19 cellular contexts compared by ENCODE assay signal in genomic region chrX:20382082-20382481, GRCh38.
A peak's percentile ranks its signal among the peaks of the same experiment; 100 is the strongest.
DNase-seq lines count a peak whose midpoint lies in the region; ATAC-seq, FAIRE-seq and TF ChIP-seq lines count a peak whose summit lies in the region.
"Had no signal": no experiment of that assay in that cellular context is flagged by ENCODE, and none has a peak within 500 bp of the region (broad histone marks: within the 10 kb centered on the region; RNA-seq: fewer than 3 reads in every experiment).

No MANE protein-coding gene starts in this region.

- no peak for DNase-seq in activated CD8-positive, alpha-beta memory T cell treated with anti-CD3 and anti-CD28 coated beads, Interleukin-2, amount 10 ng/mL, durations not matched to agents 7 days and 5 days
- DNase-seq in activated CD8-positive, alpha-beta memory T cell treated with anti-CD3 and anti-CD28 coated beads, Interleukin-2, amount 50 U/mL, for 48 hours: no peak
- no peak for DNase-seq in CD4-positive, CD25-positive, alpha-beta regulatory T cell
- DNase-seq in GM12878 (ENCODE audit: low read depth, low spot score) (no peak), H7 (no peak), GM12892 (ENCODE audit: insufficient read length) (no peak), GDM1 (lab: John Stamatoyannopoulos, UW) (no peak)
- DNase-seq: COR-L47, HCEC 1CT, NCI-H1436, NCI-H2029, NCI-H2171, NCI-H446 treated with DMSO at 0.1 percent for 48 hours, NCI-H748 treated with DMSO at 0.1 percent for 48 hours had no signal

- no TSS peak for BruUV-seq in GM12878 (replicated peaks; lab: Mats Ljungman, UMichigan)

- H3K4me3 Mint-ChIP-seq in activated CD8-positive, alpha-beta memory T cell treated with anti-CD3 and anti-CD28 coated beads, Interleukin-2, amount 10 ng/mL, durations not matched to agents 7 days and 5 days: no peak overlapping the region
- H3K4me3 Mint-ChIP-seq in CD4-positive, CD25-positive, alpha-beta regulatory T cell: peak overlapping the region in 2 of 4 donors; percentile 30 to 64

- H3K4me1 ChIP-seq in CD4-positive, CD25-positive, alpha-beta regulatory T cell (ENCODE audit: control insufficient read depth, insufficient read depth, low read length, poor library complexity, severe bottlenecking): peaks cover 6% of the 10 kb centered on the region
- H3K4me1 ChIP-seq in OCI-LY3 (ENCODE audit: low read length) (peaks cover 24% of the 10 kb centered on the region), GM12878 (ENCODE audit: control insufficient read depth, insufficient read depth, low read length) (peaks cover 10% of the 10 kb centered on the region)
- H3K4me1 ChIP-seq: BLaER1 treated with 17β-estradiol and CSF1 and Interleukin-3, amounts not matched to agents 10 nM and 100 nM had no signal

- CTCF ChIA-PET in activated CD8-positive, alpha-beta memory T cell treated with anti-CD3 and anti-CD28 coated beads, Interleukin-2, amount 10 ng/mL, durations not matched to agents 7 days and 5 days (lab: Charles Lee): no interaction called here
- CTCF ChIA-PET in GM12878 (lab: Yijun Ruan, JAX): no interaction called here

- no peak for TF ChIP-seq EP300 in GM12878 (IDR thresholded peaks at IDR 0.05; ENCODE audit: borderline replicate concordance in 1 of 2, control insufficient read depth in 1 of 2, low read depth in 2 of 2, low read length in 2 of 2)

- TF ChIP-seq POLR2A in GM12878 (IDR thresholded peaks at IDR 0.05; ENCODE audit: low read depth, low read length) (no peak), GM12892 (IDR thresholded peaks at IDR 0.05; ENCODE audit: low read depth, low read length) (no peak)

- in situ Hi-C loops in GM12878 (cut with MboI): no loop called here

- peaks cover 31% of the 10 kb centered on the region for H3K4me1 Mint-ChIP-seq in activated CD8-positive, alpha-beta memory T cell treated with anti-CD3 and anti-CD28 coated beads, Interleukin-2, amount 10 ng/mL, durations not matched to agents 7 days and 5 days
- H3K4me1 Mint-ChIP-seq in CD4-positive, CD25-positive, alpha-beta regulatory T cell: peaks cover 16 to 27% (median 22%) of the 10 kb centered on the region in 4 donors

- no peak for ATAC-seq in activated CD8-positive, alpha-beta memory T cell treated with anti-CD3 and anti-CD28 coated beads, Interleukin-2, amount 10 ng/mL, durations not matched to agents 7 days and 5 days
- no peak for ATAC-seq in CD4-positive, CD25-positive, alpha-beta regulatory T cell (ENCODE audit: low read depth in 2 of 2)
- ATAC-seq in GM12878: no peak
- ATAC-seq: K562 had no signal

- H3K27me3 Mint-ChIP-seq in activated CD8-positive, alpha-beta memory T cell treated with anti-CD3 and anti-CD28 coated beads, Interleukin-2, amount 10 ng/mL, durations not matched to agents 7 days and 5 days: peaks cover 2% of the 10 kb centered on the region
- H3K27me3 Mint-ChIP-seq in CD4-positive, CD25-positive, alpha-beta regulatory T cell: no peaks in the 10 kb centered on the region

- 48% methylated on average over 1 of the region's 1 CpG for WGBS in GM12878 (ENCODE audit: insufficient coverage, insufficient replicate concordance, low lambda C conversion rate, missing lambda C conversion rate)

- H2AFZ ChIP-seq in OCI-LY3 (ENCODE audit: low read depth, low read length) (no peak overlapping the region), GM12878 (ENCODE audit: control insufficient read depth, low read depth, low read length) (no peak overlapping the region; the same call in 1 of the 2 replicates)

- intact Hi-C loops in GM12878 (cut with micrococcal nuclease; ENCODE audit: unreplicated experiment): no loop called here

- H3K4me2 ChIP-seq in OCI-LY3 (ENCODE audit: low read length): peak overlapping the region; percentile 64; the same call in 1 of the 2 replicates
- H3K4me2 ChIP-seq in GM12878 (ENCODE audit: control insufficient read depth, insufficient read depth): peak overlapping the region; percentile 42
- H3K4me2 ChIP-seq: BLaER1 treated with 17β-estradiol and CSF1 and Interleukin-3, amounts not matched to agents 10 nM and 100 nM had no signal

- H3K9ac ChIP-seq in OCI-LY3 (ENCODE audit: low read length) (no peak overlapping the region), GM12878 (ENCODE audit: control insufficient read depth, insufficient read depth, low read length) (no peak overlapping the region)
- H3K9ac ChIP-seq: BLaER1 treated with 17β-estradiol and CSF1 and Interleukin-3, amounts not matched to agents 10 nM and 100 nM had no signal

- peaks cover 2% of the 10 kb centered on the region for H3K9me3 Mint-ChIP-seq in activated CD8-positive, alpha-beta memory T cell treated with anti-CD3 and anti-CD28 coated beads, Interleukin-2, amount 10 ng/mL, durations not matched to agents 7 days and 5 days (ENCODE audit: low read depth)
- peaks cover 0 to 4% (median 0%) of the 10 kb centered on the region in 7 donors for H3K9me3 Mint-ChIP-seq in CD4-positive, CD25-positive, alpha-beta regulatory T cell

- no peaks in the 10 kb centered on the region for H4K20me1 ChIP-seq in OCI-LY3 (ENCODE audit: insufficient read depth, low read length)
- H4K20me1 ChIP-seq in GM12878 (ENCODE audit: control insufficient read depth, insufficient read depth): no peaks in the 10 kb centered on the region
- H4K20me1 ChIP-seq: BLaER1 treated with 17β-estradiol and CSF1 and Interleukin-3, amounts not matched to agents 10 nM and 100 nM had no signal

- H3K27me3 ChIP-seq in CD4-positive, CD25-positive, alpha-beta regulatory T cell (ENCODE audit: control insufficient read depth, insufficient read depth, low read length): no peaks in the 10 kb centered on the region
- H3K27me3 ChIP-seq in OCI-LY3 (ENCODE audit: low read depth, low read length) (no peaks in the 10 kb centered on the region), GM12878 (replicated peaks in 1 of 2; ENCODE audit: control insufficient read depth in 2 of 2, insufficient read depth in 2 of 2, low read length in 1 of 2) (no peaks in the 10 kb centered on the region), H7 (ENCODE audit: control insufficient read depth, insufficient read depth, low read length) (no peaks in the 10 kb centered on the region)
- H3K27me3 ChIP-seq: BLaER1 treated with 17β-estradiol and CSF1 and Interleukin-3, amounts not matched to agents 10 nM and 100 nM; SJCRH30 had no signal

- TF ChIP-seq CTCF in OCI-LY3 (IDR thresholded peaks at IDR 0.05; ENCODE audit: low read depth, low read length) (no peak), GM12878 (IDR thresholded peaks at IDR 0.05 in 2 of 3, conservative IDR thresholded peaks at IDR 0.05 in 1 of 3; ENCODE audit: control insufficient read depth in 2 of 3, extremely low read depth in 1 of 3, insufficient read depth in 1 of 3, low read depth in 3 of 3, low read length in 3 of 3) (no peak)

- no peak overlapping the region for H3K4me3 ChIP-seq in CD4-positive, CD25-positive, alpha-beta regulatory T cell (ENCODE audit: low read depth, low read length)
- H3K4me3 ChIP-seq in OCI-LY3 (ENCODE audit: low read length) (no peak overlapping the region), GM12878 (no peak overlapping the region), H7 (ENCODE audit: insufficient read depth, low read depth, low read length) (no peak overlapping the region)
- H3K4me3 ChIP-seq: BLaER1 treated with 17β-estradiol and CSF1 and Interleukin-3, amounts not matched to agents 10 nM and 100 nM; K562; SJCRH30 had no signal

- no peaks in the 10 kb centered on the region for H3K79me2 ChIP-seq in OCI-LY3 (ENCODE audit: low read length)
- no peaks in the 10 kb centered on the region for H3K79me2 ChIP-seq in GM12878 (ENCODE audit: control insufficient read depth, insufficient read depth, low read length)

- FAIRE-seq in GM12878 (lab: Jason Lieb, UNC): no peak
- FAIRE-seq in GM12892 (lab: Jason Lieb, UNC): no peak
- FAIRE-seq: A204.1, K562 had no signal

- no peaks in the 10 kb centered on the region for H3K36me3 ChIP-seq in CD4-positive, CD25-positive, alpha-beta regulatory T cell (ENCODE audit: control insufficient read depth, insufficient read depth, low read length)
- H3K36me3 ChIP-seq in OCI-LY3 (replicated peaks; ENCODE audit: low read depth, low read length) (no peaks in the 10 kb centered on the region), GM12878 (ENCODE audit: control insufficient read depth in 2 of 2, insufficient read depth in 2 of 2, low read length in 1 of 2) (no peaks in the 10 kb centered on the region), H7 (replicated peaks; ENCODE audit: control insufficient read depth, insufficient read depth, low read length) (no peaks in the 10 kb centered on the region)
- H3K36me3 ChIP-seq: BLaER1 treated with 17β-estradiol and CSF1 and Interleukin-3, amounts not matched to agents 10 nM and 100 nM; SJCRH30 had no signal

- H3K27ac ChIP-seq in CD4-positive, CD25-positive, alpha-beta regulatory T cell (ENCODE audit: insufficient read depth, low read length, poor library complexity, severe bottlenecking): no peak overlapping the region
- H3K27ac ChIP-seq in OCI-LY3 (ENCODE audit: low read length) (no peak overlapping the region), GM12878 (ENCODE audit: control insufficient read depth, insufficient read depth) (no peak overlapping the region)
- H3K27ac ChIP-seq: BLaER1 treated with 17β-estradiol and CSF1 and Interleukin-3, amounts not matched to agents 10 nM and 100 nM had no signal

- H3K9me3 ChIP-seq in CD4-positive, CD25-positive, alpha-beta regulatory T cell (ENCODE audit: control insufficient read depth in 2 of 2, low read length in 2 of 2): no peaks in the 10 kb centered on the region
- H3K9me3 ChIP-seq in OCI-LY3 (ENCODE audit: insufficient read depth, low read length): no peaks in the 10 kb centered on the region
- H3K9me3 ChIP-seq in GM12878 (replicated peaks; ENCODE audit: control insufficient read depth, insufficient read depth, low read length): no peaks in the 10 kb centered on the region
- H3K9me3 ChIP-seq: BLaER1 treated with 17β-estradiol and CSF1 and Interleukin-3, amounts not matched to agents 10 nM and 100 nM; SJCRH30 had no signal

- H3K36me3 Mint-ChIP-seq in activated CD8-positive, alpha-beta memory T cell treated with anti-CD3 and anti-CD28 coated beads, Interleukin-2, amount 10 ng/mL, durations not matched to agents 7 days and 5 days: peaks cover 3% of the 10 kb centered on the region
- H3K36me3 Mint-ChIP-seq in CD4-positive, CD25-positive, alpha-beta regulatory T cell: no peaks in the 10 kb centered on the region

- H3K27ac Mint-ChIP-seq in activated CD8-positive, alpha-beta memory T cell treated with anti-CD3 and anti-CD28 coated beads, Interleukin-2, amount 10 ng/mL, durations not matched to agents 7 days and 5 days: peak overlapping the region; percentile 1
- H3K27ac Mint-ChIP-seq in CD4-positive, CD25-positive, alpha-beta regulatory T cell: peak overlapping the region in 2 of 3 donors; percentile 18 to 29

- TF ChIP-seq RAD21 in GM12878 (IDR thresholded peaks at IDR 0.05; ENCODE audit: insufficient read depth, low read depth, low read length): no peak

- RAD21 ChIA-PET in GM12878 (lab: Charles Lee; ENCODE audit: unreplicated experiment): no interaction called here

- SMC1A ChIA-PET in GM12878 (lab: Charles Lee; ENCODE audit: uncharacterized antibody, unreplicated experiment): no interaction called here

- POLR2A ChIA-PET in GM12878 (lab: Charles Lee): no interaction called here

TF ChIP-seq in GM12878, 131 proteins besides CTCF, POLR2A, EP300 and RAD21 (continues in another document):
- TF ChIP-seq ZNF622 (IDR thresholded peaks at IDR 0.05): no peak
